In the genomic region with DNA sequence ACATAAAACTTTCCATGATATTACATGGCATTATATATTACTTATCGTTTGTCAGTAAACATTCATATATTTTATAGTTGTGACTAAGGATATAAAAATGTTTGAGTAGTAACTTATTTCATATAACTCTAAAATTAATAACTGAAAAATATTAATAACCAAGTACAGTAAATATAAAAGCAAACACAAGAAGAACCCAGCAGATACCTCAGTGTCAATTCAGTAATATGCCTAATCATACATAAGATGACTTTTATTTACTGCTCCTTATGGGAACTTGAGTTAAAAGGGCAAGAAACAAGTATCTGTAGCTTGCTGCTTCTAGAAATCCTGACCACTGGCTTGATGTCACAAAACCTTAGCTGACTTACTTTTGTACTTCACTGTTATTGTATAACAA, we compare ENCODE assay signal across 24 cellular contexts. TPM values are rescaled to one million over a fixed set of nuclear protein-coding genes. Genes with fewer than 3 reads are reported as not detected.
"Had no signal": no experiment of that assay in that cellular context is flagged by ENCODE, and none has a peak within 500 bp of the region (broad histone marks: within the 10 kb centered on the region; RNA-seq: fewer than 3 reads in every experiment).

No MANE protein-coding gene starts in this region.

- FAIRE-seq: endothelial cell of umbilical vein had no signal

- H3K36me3 ChIP-seq: colonic mucosa, esophagus muscularis mucosa, esophagus squamous epithelium, gastrocnemius medialis, gastroesophageal sphincter, heart left ventricle, heart right ventricle had no signal

- H3K27ac ChIP-seq: colonic mucosa, coronary artery, epithelial cell of prostate, esophagus muscularis mucosa, esophagus squamous epithelium, foreskin keratinocyte, gastrocnemius medialis, gastroesophageal sphincter, heart left ventricle, heart right ventricle had no signal

- DNase-seq: colonic mucosa; cortex of kidney; dermis blood vessel endothelial cell; dorsolateral prefrontal cortex; effector CD4-positive, alpha-beta T cell; effector CD8-positive, alpha-beta T cell; effector memory CD4-positive, alpha-beta T cell; effector memory CD8-positive, alpha-beta T cell; endodermal cell; erythroblast; esophagus squamous epithelium; foreskin fibroblast; foreskin keratinocyte; gastrocnemius medialis; glutamatergic neuron; head of caudate nucleus; heart left ventricle; heart right ventricle had no signal

- H3K9me3 ChIP-seq: colonic mucosa, esophagus muscularis mucosa, esophagus squamous epithelium, gastrocnemius medialis, gastroesophageal sphincter, heart left ventricle, heart right ventricle had no signal

- H3K4me3 ChIP-seq: colonic mucosa, coronary artery, dorsolateral prefrontal cortex, esophagus muscularis mucosa, esophagus squamous epithelium, gastrocnemius medialis, gastroesophageal sphincter, heart left ventricle, heart right ventricle had no signal

- H3K4me1 ChIP-seq: colonic mucosa, esophagus muscularis mucosa, gastrocnemius medialis, gastroesophageal sphincter, heart left ventricle, heart right ventricle had no signal

- ATAC-seq: effector memory CD8-positive, alpha-beta T cell; esophagus mucosa; foreskin keratinocyte; gastrocnemius medialis; gastroesophageal sphincter; heart left ventricle; heart right ventricle had no signal

- H3K27me3 ChIP-seq: colonic mucosa, dorsolateral prefrontal cortex, esophagus muscularis mucosa, esophagus squamous epithelium, foreskin keratinocyte, gastrocnemius medialis, gastroesophageal sphincter, heart left ventricle, heart right ventricle had no signal

RNA-seq across cellular contexts. Expression of gene MAPK10, which starts 28.4 kb away (rescaled TPM):
- total RNA-seq: endothelial cell of umbilical vein had no signal
